20 cellular contexts compared by ENCODE assay signal in the genomic region with DNA sequence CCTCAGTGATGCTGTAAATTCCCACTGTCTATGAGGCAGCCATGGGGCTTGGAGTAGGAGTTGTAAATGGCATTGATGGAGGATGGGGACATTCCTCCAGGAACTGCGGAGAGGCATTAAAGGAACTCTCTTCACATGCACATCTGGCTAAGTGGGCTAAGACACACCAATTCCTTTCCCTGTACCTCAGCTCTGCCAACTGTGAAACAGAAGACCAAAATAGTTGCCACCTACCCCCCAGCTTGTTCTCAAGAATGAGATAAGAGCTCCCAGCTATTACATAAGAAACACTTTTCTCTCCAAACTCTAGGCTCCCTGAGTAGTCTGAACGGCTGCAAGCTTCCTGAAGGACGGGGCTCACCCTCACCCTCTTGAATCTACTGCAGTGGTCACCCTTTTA.
DNase-seq lines count a peak whose midpoint lies in the region; ATAC-seq, FAIRE-seq and TF ChIP-seq lines count a peak whose summit lies in the region.
"Had no signal": no experiment of that assay in that cellular context is flagged by ENCODE, and none has a peak within 500 bp of the region (broad histone marks: within the 10 kb centered on the region; RNA-seq: fewer than 3 reads in every experiment).

No MANE protein-coding gene starts in this region.

- TF ChIP-seq CTCF in WTC11 (IDR thresholded peaks at IDR 0.05) (no peak), H1 (IDR thresholded peaks at IDR 0.05; ENCODE audit: control extremely low read depth in 1 of 3, insufficient read depth in 1 of 3, low read depth in 1 of 3, low read length in 3 of 3) (no peak)

- no peak overlapping the region for H3K4ac ChIP-seq in H1 (replicated peaks; ENCODE audit: insufficient read length, low read depth, low read length)

- H2AFZ ChIP-seq in H1 (ENCODE audit: low read length) = no peak overlapping the region

- H3K9ac ChIP-seq in H1 (replicated peaks in 1 of 4; ENCODE audit: extremely low read depth in 1 of 4, low read depth in 3 of 4, low read length in 3 of 4) = no peak overlapping the region

- no peaks in the 10 kb centered on the region; the same call in 1 of the 2 replicates for H3K79me1 ChIP-seq in H1 (ENCODE audit: low read depth, low read length)

- no peak overlapping the region for H2BK5ac ChIP-seq in H1 (ENCODE audit: low read depth, low read length)

- no peaks in the 10 kb centered on the region for H3K23me2 ChIP-seq in H1 (ENCODE audit: low read depth, low read length)

- no peaks in the 10 kb centered on the region for H3K27me3 ChIP-seq in H1 (replicated peaks in 1 of 4; ENCODE audit: control insufficient read depth in 3 of 4, extremely low read depth in 1 of 4, insufficient read depth in 3 of 4, low read length in 3 of 4)
- H3K27me3 ChIP-seq: BE2C had no signal

- TF ChIP-seq RAD21 in H1 (IDR thresholded peaks at IDR 0.05 in 1 of 2, conservative IDR thresholded peaks at IDR 0.05 in 1 of 2; ENCODE audit: low read depth in 2 of 2, low read length in 2 of 2) = no peak

- H3K4me2 ChIP-seq in H1 (ENCODE audit: insufficient read depth in 1 of 2, low read depth in 2 of 2, low read length in 2 of 2) = no peak overlapping the region

- 89% methylated on average over 3 of the region's 3 CpGs; no CpG with 5 or more reads in 1 of the 2 experiments for WGBS in H1 (ENCODE audit: extremely low coverage in 1 of 2, insufficient coverage in 1 of 2, insufficient read length in 1 of 2, insufficient replicate concordance in 2 of 2, low coverage in 1 of 2, low lambda C conversion rate in 2 of 2, missing lambda C conversion rate in 1 of 2), 2 experiments

- no peaks in the 10 kb centered on the region for H3K36me3 ChIP-seq in H1 (ENCODE audit: control insufficient read depth in 2 of 4, insufficient read depth in 4 of 4, low read length in 3 of 4)
- H3K36me3 ChIP-seq: BE2C, HAP-1 had no signal

- no peak overlapping the region for H3K56ac ChIP-seq in H1 (replicated peaks; ENCODE audit: insufficient read length, low read depth, low read length)

- H3K9me3 Mint-ChIP-seq in WTC11 = peaks cover 11% of the 10 kb centered on the region

- H3K36me3 Mint-ChIP-seq in WTC11 = no peaks in the 10 kb centered on the region
- H3K36me3 Mint-ChIP-seq: CD4-positive, CD25-positive, alpha-beta regulatory T cell had no signal

- peak overlapping the region; percentile 76; the same call in 1 of the 2 replicates for H2BK15ac ChIP-seq in H1 (ENCODE audit: low read length)

- no peak for FAIRE-seq in H1 (lab: Jason Lieb, UNC)

- peak overlapping the region; percentile 95; the same call in 1 of the 2 replicates for H2BK20ac ChIP-seq in H1 (ENCODE audit: low read length)

- POLR2A ChIA-PET in WTC11 (lab: Charles Lee) (no interaction called here), H1 (lab: Charles Lee; ENCODE audit: partially characterized antibody) (no interaction called here)

- H2BK12ac ChIP-seq in H1 (ENCODE audit: low read depth, low read length) = no peak overlapping the region

- H3K27ac ChIP-seq in H1 (ENCODE audit: low read depth, low read length) = no peak overlapping the region
- peak overlapping the region; percentile 63 for H3K27ac ChIP-seq in temporal lobe (ENCODE audit: low read depth, low read length)
- H3K27ac ChIP-seq: HL-60 had no signal

- H2AK5ac ChIP-seq in H1 (ENCODE audit: low read depth, low read length) = no peak overlapping the region

- no peak overlapping the region for H4K91ac ChIP-seq in H1 (replicated peaks; ENCODE audit: insufficient read length, low read length)

- H3K4me1 Mint-ChIP-seq in WTC11 = peaks cover 35% of the 10 kb centered on the region
- H3K4me1 Mint-ChIP-seq: CD4-positive, CD25-positive, alpha-beta regulatory T cell had no signal

- H3K9me3 ChIP-seq in H1 (ENCODE audit: insufficient read depth in 2 of 2, low read depth in 1 of 2, low read length in 1 of 2) = no peaks in the 10 kb centered on the region
- H3K9me3 ChIP-seq: BE2C, HAP-1 had no signal

- H3K27me3 Mint-ChIP-seq in WTC11 (ENCODE audit: low read depth) = no peaks in the 10 kb centered on the region

- H3K4me1 ChIP-seq in H1 (replicated peaks in 1 of 4; ENCODE audit: control insufficient read depth in 3 of 4, insufficient read depth in 4 of 4, low read length in 3 of 4) = peaks cover 0 to 2% (median 0%) of the 10 kb centered on the region in 4 experiments; a peak in 1 of 7 replicates
- H3K4me1 ChIP-seq: HAP-1 had no signal

- no peak overlapping the region for H3K23ac ChIP-seq in H1 (ENCODE audit: insufficient read length)

- DNase-seq in WTC11 (ENCODE audit: low spot score) = no peak
- DNase-seq in H1 (ENCODE audit: low read depth in 1 of 2, low spot score in 2 of 2) = no peak
- peak; percentile 37 for DNase-seq in occipital lobe (lab: John Stamatoyannopoulos, UW)
- no peak for DNase-seq in ecto neural progenitor cell (ENCODE audit: low spot score)
- DNase-seq in NCI-H526 (lab: John Stamatoyannopoulos, UW) = no peak
- DNase-seq in GM03348 (ENCODE audit: low spot score) = no peak
- DNase-seq: BE2C; CD4-positive, CD25-positive, alpha-beta regulatory T cell; EL; GF-D8; KBM-7; NCI-H1092; NCI-H1436 treated with DMSO at 0.1 percent for 48 hours; NCI-H1930; NCI-H446; NCI-H526 treated with DMSO at 0.1 percent for 48 hours had no signal

- no peak for TF ChIP-seq POLR2A in H1 (IDR thresholded peaks at IDR 0.05; ENCODE audit: control extremely low read depth in 1 of 2, low read depth in 2 of 2, low read length in 2 of 2)

- H3K18ac ChIP-seq in H1 (ENCODE audit: extremely low read depth, low read length) = no peak overlapping the region

- no peaks in the 10 kb centered on the region for H3K79me2 ChIP-seq in H1 (ENCODE audit: control insufficient read depth in 1 of 2, insufficient read depth in 2 of 2, low read length in 2 of 2)

- CTCF ChIA-PET in WTC11 (lab: Charles Lee) (no interaction called here), H1 (lab: Charles Lee; ENCODE audit: partially characterized antibody) (interaction anchor here (0.8 to 1.5 kb wide), 3 partner anchors 9 to 14 kb away, joined by 3 to 5 read pairs (median 4); no protein-coding TSS in a partner anchor)

- H3K4me3 Mint-ChIP-seq in WTC11 = no peak overlapping the region
- H3K4me3 Mint-ChIP-seq: CD4-positive, CD25-positive, alpha-beta regulatory T cell had no signal

- TF ChIP-seq EP300 in H1 (IDR thresholded peaks at IDR 0.05; ENCODE audit: borderline replicate concordance in 1 of 2, low read depth in 2 of 2, low read length in 2 of 2) = no peak

- no peak overlapping the region for H3K4me3 ChIP-seq in H1 (ENCODE audit: extremely low read depth in 1 of 4, insufficient read depth in 2 of 4, low read depth in 3 of 4, low read length in 4 of 4)
- H3K4me3 ChIP-seq: HAP-1 had no signal

- no peaks in the 10 kb centered on the region for H4K20me1 ChIP-seq in H1 (replicated peaks in 1 of 2; ENCODE audit: control insufficient read depth in 1 of 2, insufficient read depth in 2 of 2, low read length in 2 of 2)

- ATAC-seq in WTC11 = peak; percentile 39; the same call in 1 of the 2 replicates
- ATAC-seq: Right ventricle myocardium inferior had no signal

- H4K8ac ChIP-seq in H1 (ENCODE audit: extremely low read depth, insufficient read depth, low read length) = no peak overlapping the region

- no peak overlapping the region for H2BK120ac ChIP-seq in H1 (replicated peaks; ENCODE audit: low read depth, low read length)

- H4K5ac ChIP-seq in H1 (ENCODE audit: insufficient read length, low read depth, low read length) = no peak overlapping the region

- no peak overlapping the region for H3K14ac ChIP-seq in H1 (ENCODE audit: insufficient read length)

- H3K27ac Mint-ChIP-seq in WTC11 = no peak overlapping the region
- H3K27ac Mint-ChIP-seq: CD4-positive, CD25-positive, alpha-beta regulatory T cell had no signal

TF ChIP-seq in WTC11, 78 proteins besides CTCF, POLR2A, EP300 and RAD21 (continues in another document):
- TF ChIP-seq, protein P1, sequence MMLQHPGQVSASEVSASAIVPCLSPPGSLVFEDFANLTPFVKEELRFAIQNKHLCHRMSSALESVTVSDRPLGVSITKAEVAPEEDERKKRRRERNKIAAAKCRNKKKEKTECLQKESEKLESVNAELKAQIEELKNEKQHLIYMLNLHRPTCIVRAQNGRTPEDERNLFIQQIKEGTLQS (CRISPR knock-in tag; conservative IDR thresholded peaks at IDR 0.05) = no peak
- TF ChIP-seq RELA (CRISPR knock-in tag; IDR thresholded peaks at IDR 0.05; ENCODE audit: borderline replicate concordance) = no peak
- TF ChIP-seq SMAD3 (CRISPR knock-in tag; IDR thresholded peaks at IDR 0.05; ENCODE audit: borderline replicate concordance) = no peak

TF ChIP-seq in H1, 55 proteins besides CTCF, POLR2A, EP300 and RAD21:
- TF ChIP-seq BRCA1 (IDR thresholded peaks at IDR 0.05; ENCODE audit: low read depth, low read length) (no peak), SP1 (IDR thresholded peaks at IDR 0.05; ENCODE audit: low read depth, low read length) (no peak), BACH1 (IDR thresholded peaks at IDR 0.05; ENCODE audit: low read length) (no peak), NANOG (IDR thresholded peaks at IDR 0.05; ENCODE audit: insufficient read depth, low read depth, low read length, poor library complexity, severe bottlenecking) (no peak), TBP (IDR thresholded peaks at IDR 0.05; ENCODE audit: low read depth, low read length) (no peak), SIN3A (conservative IDR thresholded peaks at IDR 0.05 in 1 of 2, IDR thresholded peaks at IDR 0.05 in 1 of 2; ENCODE audit: low read depth in 1 of 2, low read length in 2 of 2) (no peak), TCF12 (IDR thresholded peaks at IDR 0.05; ENCODE audit: low read depth, low read length) (no peak), JUN (IDR thresholded peaks at IDR 0.05; ENCODE audit: low read depth, low read length) (no peak), HDAC6 (IDR thresholded peaks at IDR 0.05; ENCODE audit: low read depth, low read length) (no peak), RFX5 (IDR thresholded peaks at IDR 0.05; ENCODE audit: borderline replicate concordance, low read depth, low read length) (no peak), CTBP2 (IDR thresholded peaks at IDR 0.05; ENCODE audit: borderline replicate concordance, insufficient read depth, insufficient read length, low read length) (no peak), POLR2AphosphoS5 (IDR thresholded peaks at IDR 0.05; ENCODE audit: low read depth, low read length) (no peak)
